11 cellular contexts compared by ENCODE assay signal in the genomic region with DNA sequence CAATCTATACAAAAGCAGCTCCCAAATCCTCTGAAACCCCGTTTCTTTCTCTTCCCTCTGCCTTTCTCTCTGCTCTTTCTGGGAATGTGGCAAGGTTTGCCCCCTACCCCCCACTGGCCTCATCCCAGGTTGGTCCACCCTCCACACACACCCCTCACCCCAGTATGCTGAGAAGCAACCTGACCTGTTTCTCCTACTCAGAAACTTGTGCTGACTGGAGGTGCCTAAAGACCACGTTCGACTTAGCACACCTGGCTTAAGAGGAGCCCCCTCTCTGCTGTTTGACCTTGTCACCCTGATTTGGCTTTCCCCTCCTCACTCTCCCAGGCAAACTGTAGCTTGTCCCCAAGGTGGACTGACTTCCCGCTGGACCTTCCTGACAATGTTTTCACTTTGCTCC. TPM values are rescaled to one million over a fixed set of nuclear protein-coding genes. Genes with fewer than 3 reads are reported as not detected.
DNase-seq lines count a peak whose midpoint lies in the region; ATAC-seq and TF ChIP-seq lines count a peak whose summit lies in the region.
"Had no signal": no experiment of that assay in that cellular context is flagged by ENCODE, and none has a peak within 500 bp of the region (broad histone marks: within the 10 kb centered on the region; RNA-seq: fewer than 3 reads in every experiment).

No MANE protein-coding gene starts in this region.

- peak overlapping the region; percentile 87 for H3K4me3 Mint-ChIP-seq in activated CD4-positive, alpha-beta T cell treated with anti-CD3 and anti-CD28 coated beads, Interleukin-2, amount 10 ng/mL, durations not matched to agents 24 days and 14 days

- DNase-seq in activated CD4-positive, alpha-beta T cell treated with anti-CD3 and anti-CD28 coated beads, Interleukin-2, amount 10 ng/mL, durations not matched to agents 24 days and 14 days = no peak
- no peak for DNase-seq in activated CD4-positive, alpha-beta T cell treated with anti-CD3 and anti-CD28 coated beads, Interleukin-2, amount 50 U/mL, for 48 hours
- DNase-seq in left lung (no peak), OCI-LY7 (ENCODE audit: low spot score) (no peak), NCI-H526 (lab: John Stamatoyannopoulos, UW) (no peak)

- peak overlapping the region; percentile 82 for H3K27ac Mint-ChIP-seq in activated CD4-positive, alpha-beta T cell treated with anti-CD3 and anti-CD28 coated beads, Interleukin-2, amount 10 ng/mL, durations not matched to agents 24 days and 14 days

- no peaks in the 10 kb centered on the region for H4K20me1 ChIP-seq in OCI-LY7 (ENCODE audit: insufficient read depth, low read length)

- no peaks in the 10 kb centered on the region for H3K9me2 ChIP-seq in OCI-LY7 (ENCODE audit: insufficient read depth, low read length)

- no peak for TF ChIP-seq CTCF in left lung (IDR thresholded peaks at IDR 0.05)
- no peak for TF ChIP-seq CTCF in OCI-LY7 (conservative IDR thresholded peaks at IDR 0.05; ENCODE audit: low read length)

- CTCF ChIA-PET in OCI-LY7 (lab: Charles Lee; ENCODE audit: unreplicated experiment) = no interaction called here

- intact Hi-C loops in activated CD4-positive, alpha-beta T cell treated with anti-CD3 and anti-CD28 coated beads, Interleukin-2, amount 10 ng/mL, durations not matched to agents 24 days and 14 days (cut with micrococcal nuclease) = no loop called here
- intact Hi-C loops in left lung (cut with DNase I) = no loop called here
- intact Hi-C loops in OCI-LY7 (cut with micrococcal nuclease; ENCODE audit: unreplicated experiment) = no loop called here

- H3K9me3 ChIP-seq in left lung = no peaks in the 10 kb centered on the region
- H3K9me3 ChIP-seq in stomach smooth muscle (ENCODE audit: control insufficient read depth in 2 of 2, low read length in 2 of 2) = no peaks in the 10 kb centered on the region
- H3K9me3 ChIP-seq in OCI-LY7 (ENCODE audit: low read length) = no peaks in the 10 kb centered on the region
- H3K9me3 ChIP-seq: adrenal gland had no signal

- peak overlapping the region in 1 of 2 donors; percentile 72 for H3K9ac ChIP-seq in stomach smooth muscle (ENCODE audit: low read length in 2 of 2)

- peak overlapping the region; percentile 97 for H3K27ac ChIP-seq in angular gyrus (ENCODE audit: low read depth, low read length)
- no peak overlapping the region for H3K27ac ChIP-seq in left lung
- H3K27ac ChIP-seq in stomach smooth muscle (ENCODE audit: low read length) = no peak overlapping the region
- H3K27ac ChIP-seq in OCI-LY7 (ENCODE audit: low read depth, low read length, poor library complexity, severe bottlenecking) = no peak overlapping the region

- H3K4me2 ChIP-seq in OCI-LY7 (ENCODE audit: low read length) = no peak overlapping the region

- peaks cover 45% of the 10 kb centered on the region for H3K4me1 Mint-ChIP-seq in activated CD4-positive, alpha-beta T cell treated with anti-CD3 and anti-CD28 coated beads, Interleukin-2, amount 10 ng/mL, durations not matched to agents 24 days and 14 days

- POLR2A ChIA-PET in OCI-LY7 (lab: Charles Lee) = no interaction called here

- BruUV-seq in OCI-LY7 (replicated peaks; lab: Mats Ljungman, UMichigan) = no TSS peak

- no peak for ATAC-seq in left lung
- no peak for ATAC-seq in esophagus mucosa

- peaks cover 0 to 63% of the 10 kb centered on the region in 2 donors for H3K27me3 ChIP-seq in left lung
- no peaks in the 10 kb centered on the region for H3K27me3 ChIP-seq in stomach smooth muscle (ENCODE audit: control insufficient read depth in 1 of 2, insufficient read depth in 2 of 2, low read length in 2 of 2)
- H3K27me3 ChIP-seq: adrenal gland had no signal

- no peak overlapping the region for H2AFZ ChIP-seq in OCI-LY7 (ENCODE audit: low read length)

- H3K4me3 ChIP-seq in left lung = peak overlapping the region; percentile 71 to 80
- peak overlapping the region; percentile 79 to 93 for H3K4me3 ChIP-seq in stomach smooth muscle (ENCODE audit: low read length in 2 of 2)
- H3K4me3 ChIP-seq in OCI-LY7 (ENCODE audit: low read depth, low read length, poor library complexity, severe bottlenecking) = no peak overlapping the region

- H3K9me3 Mint-ChIP-seq in activated CD4-positive, alpha-beta T cell treated with anti-CD3 and anti-CD28 coated beads, Interleukin-2, amount 10 ng/mL, durations not matched to agents 24 days and 14 days = no peaks in the 10 kb centered on the region

- peaks cover 3% of the 10 kb centered on the region for H3K36me3 Mint-ChIP-seq in activated CD4-positive, alpha-beta T cell treated with anti-CD3 and anti-CD28 coated beads, Interleukin-2, amount 10 ng/mL, durations not matched to agents 24 days and 14 days (ENCODE audit: low read depth)

- H3K79me2 ChIP-seq in OCI-LY7 (ENCODE audit: insufficient read depth, low read depth, low read length) = no peaks in the 10 kb centered on the region

- H3K4me1 ChIP-seq in left lung = peaks cover 14 to 35% of the 10 kb centered on the region in 2 donors
- peaks cover 36% of the 10 kb centered on the region for H3K4me1 ChIP-seq in stomach smooth muscle (ENCODE audit: control insufficient read depth, insufficient read depth, low read length)
- H3K4me1 ChIP-seq in OCI-LY7 (ENCODE audit: insufficient read depth, low read length, poor library complexity, severe bottlenecking) = peaks cover 7% of the 10 kb centered on the region

- peaks cover 48% of the 10 kb centered on the region for H3K27me3 Mint-ChIP-seq in activated CD4-positive, alpha-beta T cell treated with anti-CD3 and anti-CD28 coated beads, Interleukin-2, amount 10 ng/mL, durations not matched to agents 24 days and 14 days

- H3K36me3 ChIP-seq in left lung = no peaks in the 10 kb centered on the region
- no peaks in the 10 kb centered on the region for H3K36me3 ChIP-seq in stomach smooth muscle (ENCODE audit: control insufficient read depth in 2 of 2, insufficient read depth in 2 of 2, low read length in 2 of 2)
- H3K36me3 ChIP-seq in OCI-LY7 (ENCODE audit: insufficient read depth, low read length) = no peaks in the 10 kb centered on the region
- H3K36me3 ChIP-seq: adrenal gland had no signal

RNA-seq across cellular contexts. Expression of a gene that starts 1.1 kb away (rescaled TPM):
- total RNA-seq in activated CD4-positive, alpha-beta T cell treated with anti-CD3 and anti-CD28 coated beads, Interleukin-2, amount 10 ng/mL, durations not matched to agents 24 days and 14 days = 43.8 and 45.4 TPM in 2 replicates
- total RNA-seq in left lung = 10 to 100 TPM; 38.8 to 53.8 TPM
- total RNA-seq in esophagus mucosa = 46.0 TPM
- total RNA-seq in OCI-LY7 (2014; rRNA removed; shearing (Covaris generic)) = 10.6 and 11.8 TPM in 2 replicates
- total RNA-seq in OCI-LY7 (2022) = 12.8 and 15.5 TPM in 2 replicates

RNA-seq across cellular contexts. Expression of a gene that starts 30.9 kb away (rescaled TPM):
- total RNA-seq in activated CD4-positive, alpha-beta T cell treated with anti-CD3 and anti-CD28 coated beads, Interleukin-2, amount 10 ng/mL, durations not matched to agents 24 days and 14 days = 39.5 and 42.7 TPM in 2 replicates
- total RNA-seq in left lung (1 to 10 TPM; 1.1 to 1.8 TPM), esophagus mucosa (not detected), OCI-LY7 (2022) (not detected in 2 replicates)
- not detected in 2 replicates for total RNA-seq in OCI-LY7 (2014; rRNA removed; shearing (Covaris generic))
- total RNA-seq: subcutaneous adipose tissue had no signal

RNA-seq across cellular contexts. Expression of a gene that starts 35.0 kb away (rescaled TPM):
- 0.59 and 0.65 TPM in 2 replicates for total RNA-seq in activated CD4-positive, alpha-beta T cell treated with anti-CD3 and anti-CD28 coated beads, Interleukin-2, amount 10 ng/mL, durations not matched to agents 24 days and 14 days
- total RNA-seq in left lung (under 1 TPM in 1 of 2 donors, not detected in 1; 0.16 TPM), esophagus mucosa (0.04 TPM), OCI-LY7 (2022) (not detected in 2 replicates)
- total RNA-seq in OCI-LY7 (2014; rRNA removed; shearing (Covaris generic)) = not detected in 2 replicates
- total RNA-seq: mononuclear cell had no signal

RNA-seq across cellular contexts. Expression of a gene that starts 40.8 kb away (rescaled TPM):
- total RNA-seq in activated CD4-positive, alpha-beta T cell treated with anti-CD3 and anti-CD28 coated beads, Interleukin-2, amount 10 ng/mL, durations not matched to agents 24 days and 14 days = 44.2 and 51.9 TPM in 2 replicates
- total RNA-seq in left lung (10 to 100 TPM in 1 of 2 donors, 1 to 10 TPM in 1; 8.9 to 15.2 TPM), esophagus mucosa (5.5 TPM), OCI-LY7 (2022) (14.2 and 17.0 TPM in 2 replicates)
- total RNA-seq in OCI-LY7 (2014; rRNA removed; shearing (Covaris generic)) = 6.7 and 8.7 TPM in 2 replicates

RNA-seq across cellular contexts. Expression of a gene that starts 52.3 kb away (rescaled TPM):
- 5.3 and 7.4 TPM in 2 replicates for total RNA-seq in activated CD4-positive, alpha-beta T cell treated with anti-CD3 and anti-CD28 coated beads, Interleukin-2, amount 10 ng/mL, durations not matched to agents 24 days and 14 days
- total RNA-seq in left lung = 10 to 100 TPM; 15.8 to 20.6 TPM
- 6.9 TPM for total RNA-seq in esophagus mucosa
- 0.36 and 0.60 TPM in 2 replicates for total RNA-seq in OCI-LY7 (2014; rRNA removed; shearing (Covaris generic))
- total RNA-seq in OCI-LY7 (2022) = 1.8 and 2.4 TPM in 2 replicates

Comparison
In these comparisons a context has a peak if more than half of its experiments do, and no peak if none do; other contexts are left out.
1. RNA of a gene that starts 30.9 kb away (total RNA-seq): 39.5 to 42.7 TPM in activated CD4-positive, alpha-beta T cell treated with anti-CD3 and anti-CD28 coated beads, Interleukin-2, amount 10 ng/mL, durations not matched to agents 24 days and 14 days; 1.1 to 1.8 TPM in left lung, not detected in esophagus mucosa (single experiment) and not detected in OCI-LY7; every median in the first group is over 10 times any median in the second.